In the genomic region with DNA sequence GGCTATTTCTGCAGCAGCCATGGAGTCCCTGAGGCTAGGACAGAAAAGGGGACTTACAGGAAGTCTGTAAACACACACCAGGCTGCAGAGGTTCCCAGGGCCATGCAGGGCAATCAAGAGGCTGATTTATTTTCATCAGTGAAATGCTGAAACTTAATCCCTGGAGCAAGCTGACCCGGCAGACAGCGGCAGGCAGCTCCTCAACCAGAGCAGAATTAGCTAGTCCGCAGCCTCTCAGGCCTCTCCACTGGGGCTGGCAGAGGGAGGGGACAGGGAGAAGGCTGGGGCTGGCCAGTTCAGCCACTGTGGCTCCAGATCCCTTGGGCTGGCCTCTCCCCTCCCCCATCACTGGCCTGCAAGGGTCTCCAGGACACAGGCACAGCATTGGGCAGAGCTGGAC, we compare ENCODE assay signal across 1 cellular context.
TF ChIP-seq lines count a peak whose summit lies in the region.

No MANE protein-coding gene starts in this region.

TF ChIP-seq in SK-N-SH treated with all-trans-retinoic acid at 6 μM for 48 hours, 23 proteins besides CTCF, POLR2A, EP300 and RAD21 (continued from another document):
- TF ChIP-seq, protein P1, sequence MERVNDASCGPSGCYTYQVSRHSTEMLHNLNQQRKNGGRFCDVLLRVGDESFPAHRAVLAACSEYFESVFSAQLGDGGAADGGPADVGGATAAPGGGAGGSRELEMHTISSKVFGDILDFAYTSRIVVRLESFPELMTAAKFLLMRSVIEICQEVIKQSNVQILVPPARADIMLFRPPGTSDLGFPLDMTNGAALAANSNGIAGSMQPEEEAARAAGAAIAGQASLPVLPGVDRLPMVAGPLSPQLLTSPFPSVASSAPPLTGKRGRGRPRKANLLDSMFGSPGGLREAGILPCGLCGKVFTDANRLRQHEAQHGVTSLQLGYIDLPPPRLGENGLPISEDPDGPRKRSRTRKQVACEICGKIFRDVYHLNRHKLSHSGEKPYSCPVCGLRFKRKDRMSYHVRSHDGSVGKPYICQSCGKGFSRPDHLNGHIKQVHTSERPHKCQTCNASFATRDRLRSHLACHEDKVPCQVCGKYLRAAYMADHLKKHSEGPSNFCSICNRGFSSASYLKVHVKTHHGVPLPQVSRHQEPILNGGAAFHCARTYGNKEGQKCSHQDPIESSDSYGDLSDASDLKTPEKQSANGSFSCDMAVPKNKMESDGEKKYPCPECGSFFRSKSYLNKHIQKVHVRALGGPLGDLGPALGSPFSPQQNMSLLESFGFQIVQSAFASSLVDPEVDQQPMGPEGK (CRISPR knock-in tag; IDR thresholded peaks at IDR 0.05; ENCODE audit: borderline replicate concordance) = no peak
- TF ChIP-seq ZNF8 (CRISPR knock-in tag; IDR thresholded peaks at IDR 0.05) (no peak), TOX (CRISPR knock-in tag; IDR thresholded peaks at IDR 0.05; ENCODE audit: borderline replicate concordance) (no peak)
